22 cellular contexts compared by ENCODE assay signal in genomic region chr4:6121276-6121850, GRCh38.
"Had no signal": no experiment of that assay in that cellular context is flagged by ENCODE, and none has a peak within 500 bp of the region (broad histone marks: within the 10 kb centered on the region; RNA-seq: fewer than 3 reads in every experiment).

No MANE protein-coding gene starts in this region.

- H3K27me3 ChIP-seq: right lobe of liver, testis, tibial nerve had no signal

- H2AFZ ChIP-seq: parathyroid adenoma had no signal

- H3K4me3 ChIP-seq: esophagus muscularis mucosa, gastrocnemius medialis, mucosa of descending colon, psoas muscle, right lobe of liver, testis, tibial nerve had no signal

- H3K27ac ChIP-seq: epithelial cell of prostate, esophagus muscularis mucosa, gastrocnemius medialis, parathyroid adenoma, psoas muscle, right lobe of liver, testis, tibial nerve had no signal

- H3K4me3 Mint-ChIP-seq: central memory CD8-positive, alpha-beta T cell; effector memory CD8-positive, alpha-beta T cell; immature natural killer cell; nephron; stimulated activated memory B cell treated with anti-CD40 and anti-IgM and Interleukin-4, amounts not matched to agents 10 μg/mL and 1 μg/mL and 100 μg/mL, for 72 hours; stimulated activated naive CD8-positive, alpha-beta T cell treated with anti-CD3 and anti-CD28 coated beads, Interleukin-15, Interleukin-2, amounts not matched to agents 100 ng/mL and 50 ng/mL, for 24 hours had no signal

- H3K36me3 ChIP-seq: esophagus muscularis mucosa, gastrocnemius medialis, right lobe of liver, tibial nerve had no signal

- H3K4me1 ChIP-seq: esophagus muscularis mucosa, gastrocnemius medialis, parathyroid adenoma, psoas muscle, right lobe of liver, testis, tibial nerve had no signal

- H3K36me3 Mint-ChIP-seq: immature natural killer cell; stimulated activated memory B cell treated with anti-CD40 and anti-IgM and Interleukin-4, amounts not matched to agents 10 μg/mL and 1 μg/mL and 100 μg/mL, for 72 hours had no signal

- H3K4me1 Mint-ChIP-seq: nephron; stimulated activated memory B cell treated with anti-CD40 and anti-IgM and Interleukin-4, amounts not matched to agents 10 μg/mL and 1 μg/mL and 100 μg/mL, for 72 hours had no signal

- H3K9ac ChIP-seq: parathyroid adenoma had no signal

- H3K79me2 ChIP-seq: parathyroid adenoma had no signal

- H3K9me3 ChIP-seq: esophagus muscularis mucosa, gastrocnemius medialis, mucosa of descending colon, psoas muscle, right lobe of liver, testis, tibial nerve had no signal

- DNase-seq: effector memory CD8-positive, alpha-beta T cell; gastrocnemius medialis; glutamatergic neuron; immature natural killer cell; kidney; left cardiac atrium; left ventricle myocardium superior; mucosa of descending colon; occipital lobe; psoas muscle; retina; right lobe of liver; stimulated activated CD4-positive, alpha-beta T cell treated with anti-CD3 and anti-CD28 coated beads, Interleukin-4, amount 100 ng/mL, for 1 hour; testis had no signal

- FAIRE-seq: kidney had no signal

- ATAC-seq: effector memory CD8-positive, alpha-beta T cell; gastrocnemius medialis; left cardiac atrium; left ventricle myocardium superior; mucosa of descending colon; psoas muscle; right lobe of liver; stimulated activated memory B cell treated with anti-CD40 and anti-IgM and Interleukin-4, amounts not matched to agents 10 μg/mL and 1 μg/mL and 100 μg/mL, for 72 hours had no signal

- H3K27ac Mint-ChIP-seq: effector memory CD8-positive, alpha-beta T cell; immature natural killer cell; nephron; stimulated activated memory B cell treated with anti-CD40 and anti-IgM and Interleukin-4, amounts not matched to agents 10 μg/mL and 1 μg/mL and 100 μg/mL, for 72 hours; stimulated activated naive CD8-positive, alpha-beta T cell treated with anti-CD3 and anti-CD28 coated beads, Interleukin-15, Interleukin-2, amounts not matched to agents 100 ng/mL and 50 ng/mL, for 24 hours had no signal

- H3K27me3 Mint-ChIP-seq: central memory CD8-positive, alpha-beta T cell; effector memory CD8-positive, alpha-beta T cell; stimulated activated naive CD8-positive, alpha-beta T cell treated with anti-CD3 and anti-CD28 coated beads, Interleukin-15, Interleukin-2, amounts not matched to agents 100 ng/mL and 50 ng/mL, for 24 hours had no signal

- H3K9me3 Mint-ChIP-seq: central memory CD8-positive, alpha-beta T cell; effector memory CD8-positive, alpha-beta T cell; immature natural killer cell; nephron; stimulated activated memory B cell treated with anti-CD40 and anti-IgM and Interleukin-4, amounts not matched to agents 10 μg/mL and 1 μg/mL and 100 μg/mL, for 72 hours; stimulated activated naive CD8-positive, alpha-beta T cell treated with anti-CD3 and anti-CD28 coated beads, Interleukin-15, Interleukin-2, amounts not matched to agents 100 ng/mL and 50 ng/mL, for 24 hours had no signal
